20 cellular contexts compared by ENCODE assay signal in genomic region chr20:53671370-53671769, GRCh38.
"Had no signal": no experiment of that assay in that cellular context is flagged by ENCODE, and none has a peak within 500 bp of the region (broad histone marks: within the 10 kb centered on the region; RNA-seq: fewer than 3 reads in every experiment).

No MANE protein-coding gene starts in this region.

- H3K4me3 Mint-ChIP-seq: activated CD4-positive, alpha-beta memory T cell treated with anti-CD3 and anti-CD28 coated beads, Interleukin-2, amount 10 ng/mL, durations not matched to agents 7 days and 5 days; activated CD4-positive, alpha-beta T cell treated with anti-CD3 and anti-CD28 coated beads for 36 hours had no signal

- H3K4me3 ChIP-seq: colonic mucosa, MG63, SJCRH30 had no signal

- H3K27me3 ChIP-seq: colonic mucosa, MG63, SJCRH30 had no signal

- H3K27ac ChIP-seq: colonic mucosa, SJCRH30, WERI-Rb-1 had no signal

- H3K9me3 ChIP-seq: colonic mucosa, MG63, SK-N-SH had no signal

- H3K4me1 Mint-ChIP-seq: activated CD4-positive, alpha-beta memory T cell treated with anti-CD3 and anti-CD28 coated beads, Interleukin-2, amount 10 ng/mL, durations not matched to agents 7 days and 5 days; activated CD4-positive, alpha-beta T cell treated with anti-CD3 and anti-CD28 coated beads for 36 hours had no signal

- H3K27ac Mint-ChIP-seq: activated CD4-positive, alpha-beta memory T cell treated with anti-CD3 and anti-CD28 coated beads, Interleukin-2, amount 10 ng/mL, durations not matched to agents 7 days and 5 days; activated CD4-positive, alpha-beta T cell treated with anti-CD3 and anti-CD28 coated beads for 36 hours; activated naive CD4-positive, alpha-beta T cell treated with anti-CD3 and anti-CD28 coated beads, Interleukin-2, amount 50 U/mL, for 72 hours had no signal

- DNase-seq: activated CD4-positive, alpha-beta memory T cell treated with anti-CD3 and anti-CD28 coated beads, Interleukin-2, amount 10 ng/mL, durations not matched to agents 7 days and 5 days; activated CD4-positive, alpha-beta T cell treated with anti-CD3 and anti-CD28 coated beads for 36 hours; activated CD4-positive, alpha-beta T cell treated with anti-CD3 and anti-CD28 coated beads, Interleukin-2, amount 50 U/mL, for 1 hour; colonic mucosa; MG63; MV-4-11; NCI-H1092 treated with DMSO at 0.1 percent for 48 hours; NCI-H1417 treated with DMSO at 0.1 percent for 48 hours; NCI-H1694; NCI-H2029; NCI-H2107; NCI-H345; NCI-H510A; NCI-H526 treated with DMSO at 0.1 percent for 48 hours; SJCRH30; SK-N-SH; T-helper 1 cell; WERI-Rb-1 had no signal

- FAIRE-seq: RCC 7860 had no signal

- H3K9ac ChIP-seq: SK-N-SH had no signal

- H3K4me2 ChIP-seq: SK-N-SH had no signal

- H3K27me3 Mint-ChIP-seq: activated CD4-positive, alpha-beta memory T cell treated with anti-CD3 and anti-CD28 coated beads, Interleukin-2, amount 10 ng/mL, durations not matched to agents 7 days and 5 days; activated CD4-positive, alpha-beta T cell treated with anti-CD3 and anti-CD28 coated beads for 36 hours had no signal

- H3K9me3 Mint-ChIP-seq: activated CD4-positive, alpha-beta memory T cell treated with anti-CD3 and anti-CD28 coated beads, Interleukin-2, amount 10 ng/mL, durations not matched to agents 7 days and 5 days; activated naive CD4-positive, alpha-beta T cell treated with anti-CD3 and anti-CD28 coated beads, Interleukin-2, amount 50 U/mL, for 72 hours had no signal

- H3K36me3 Mint-ChIP-seq: activated naive CD4-positive, alpha-beta T cell treated with anti-CD3 and anti-CD28 coated beads, Interleukin-2, amount 50 U/mL, for 72 hours had no signal

- H3K36me3 ChIP-seq: colonic mucosa, MG63, SJCRH30, WERI-Rb-1 had no signal
